Comparison of ENCODE assay signal across 14 cellular contexts in the genomic region with DNA sequence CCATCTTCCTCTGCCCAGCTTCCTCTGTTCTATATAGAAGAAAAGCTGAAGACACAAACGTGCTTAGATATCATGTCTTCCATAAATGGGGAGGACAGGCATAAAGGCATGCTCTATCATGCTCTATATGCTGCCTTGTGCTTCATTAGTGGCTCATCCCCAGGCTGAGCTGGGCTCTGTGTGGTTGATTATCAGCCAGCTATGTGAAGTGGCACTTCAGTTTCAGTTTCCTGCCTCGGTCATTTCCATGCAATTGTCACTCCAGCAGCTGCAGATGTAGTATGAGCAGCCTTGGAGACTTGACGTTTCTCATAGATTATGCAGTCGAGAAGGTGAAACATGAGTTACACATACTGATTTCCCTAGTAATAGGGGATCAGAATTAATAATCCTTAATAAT.
DNase-seq lines count a peak whose midpoint lies in the region; ATAC-seq and TF ChIP-seq lines count a peak whose summit lies in the region.
"Had no signal": no experiment of that assay in that cellular context is flagged by ENCODE, and none has a peak within 500 bp of the region (broad histone marks: within the 10 kb centered on the region; RNA-seq: fewer than 3 reads in every experiment).

No MANE protein-coding gene starts in this region.

- no peaks in the 10 kb centered on the region for H3K27me3 ChIP-seq in A673 (replicated peaks; ENCODE audit: insufficient read depth, low read depth, low read length, poor library complexity)
- H3K27me3 ChIP-seq in right cardiac atrium (ENCODE audit: control insufficient read depth, insufficient read depth), result no peaks in the 10 kb centered on the region
- no peaks in the 10 kb centered on the region for H3K27me3 ChIP-seq in GM23248 (replicated peaks; ENCODE audit: insufficient read depth)
- H3K27me3 ChIP-seq: stomach had no signal

- ATAC-seq in GM18498 (IDR thresholded peaks at IDR 0.05; ENCODE audit: unreplicated experiment) (peak; percentile 87), GM19467 (IDR thresholded peaks at IDR 0.05; ENCODE audit: unreplicated experiment) (peak; percentile 83), HG03196 (IDR thresholded peaks at IDR 0.05; ENCODE audit: unreplicated experiment) (peak; percentile 89), right cardiac atrium (no peak)

- no peak overlapping the region for H3K9ac ChIP-seq in GM23248

- H2AFZ ChIP-seq in GM23248, result no peak overlapping the region

- no peak overlapping the region for H3K4me3 ChIP-seq in A673 (ENCODE audit: low read depth, low read length, poor library complexity, severe bottlenecking)
- no peak overlapping the region for H3K4me3 ChIP-seq in right cardiac atrium (ENCODE audit: low read length)
- no peak overlapping the region for H3K4me3 ChIP-seq in GM23248
- H3K4me3 ChIP-seq: HAP-1, stomach had no signal

- in situ Hi-C loops in GM23248 (cut with MboI), result no loop called here

- H3K4me1 ChIP-seq in A673 (ENCODE audit: insufficient read depth, low read length, poor library complexity, severe bottlenecking) (no peaks in the 10 kb centered on the region), right cardiac atrium (ENCODE audit: control insufficient read depth, insufficient read depth, low read length) (no peaks in the 10 kb centered on the region), GM23248 (ENCODE audit: insufficient read depth) (no peaks in the 10 kb centered on the region)
- H3K4me1 ChIP-seq: HAP-1, stomach had no signal

- intact Hi-C loops in A673 (cut with micrococcal nuclease; ENCODE audit: unreplicated experiment) (no loop called here), right cardiac atrium (cut with DNase I) (no loop called here)

- POLR2A ChIA-PET in A673 (lab: Charles Lee; ENCODE audit: low non-redundant PET), result no interaction called here

- no peaks in the 10 kb centered on the region for H4K20me1 ChIP-seq in GM23248 (ENCODE audit: insufficient read depth)

- CTCF ChIA-PET in A673 (lab: Charles Lee), result no interaction called here

- H3K9me2 ChIP-seq in GM23248 (ENCODE audit: insufficient read depth), result no peaks in the 10 kb centered on the region

- peak; percentile 20 for DNase-seq in NCI-H524 treated with DMSO at 0.1 percent for 48 hours (lab: John Stamatoyannopoulos, UW)
- no peak for DNase-seq in islet precursor cell
- no peak for DNase-seq in A673 (ENCODE audit: low spot score)
- no peak for DNase-seq in right cardiac atrium
- DNase-seq in GM23248, result no peak
- DNase-seq: activated CD4-positive, CD25-positive, alpha-beta regulatory T cell treated with anti-CD3 and anti-CD28 coated beads, Interleukin-2, amount 50 U/mL, for 72 hours; activated T-cell treated with anti-CD3 and anti-CD28 coated beads, Interleukin-2, amount 50 U/mL, for 48 hours; foreskin fibroblast; NCI-H774; stomach had no signal

- TF ChIP-seq CTCF in A673 (conservative IDR thresholded peaks at IDR 0.05; ENCODE audit: low read depth, low read length), result no peak

- no peak overlapping the region for H3K4me2 ChIP-seq in GM23248 (ENCODE audit: unreplicated experiment)

- H3K9me3 ChIP-seq in A673 (ENCODE audit: low read depth, low read length, poor library complexity, severe bottlenecking), result no peaks in the 10 kb centered on the region
- H3K9me3 ChIP-seq in right cardiac atrium (ENCODE audit: control insufficient read depth, low read length), result no peaks in the 10 kb centered on the region
- H3K9me3 ChIP-seq in GM23248 (ENCODE audit: low read depth), result no peaks in the 10 kb centered on the region
- H3K9me3 ChIP-seq: HAP-1 had no signal

- no peaks in the 10 kb centered on the region for H3F3A ChIP-seq in GM23248 (ENCODE audit: insufficient read depth)

- H3K36me3 ChIP-seq in A673 (ENCODE audit: insufficient read depth, low read length, poor library complexity, severe bottlenecking) (no peaks in the 10 kb centered on the region), GM23248 (ENCODE audit: low read depth) (no peaks in the 10 kb centered on the region)
- H3K36me3 ChIP-seq: HAP-1, stomach had no signal

- WGBS in right cardiac atrium, result 50% methylated on average over 4 of the region's 4 CpGs
- 92 to 96% methylated on average over 4 of the region's 4 CpGs for WGBS in GM23248 (ENCODE audit: low coverage in 1 of 2, low lambda C conversion rate in 2 of 2, missing lambda C conversion rate in 2 of 2), 2 experiments

- H3K79me2 ChIP-seq in GM23248 (ENCODE audit: insufficient read depth), result no peaks in the 10 kb centered on the region

- no TSS peak for BruUV-seq in A673 (replicated peaks; lab: Mats Ljungman, UMichigan)

- H3K27ac ChIP-seq in A673 (ENCODE audit: low read depth, low read length, poor library complexity, severe bottlenecking) (no peak overlapping the region), right cardiac atrium (ENCODE audit: low read length) (no peak overlapping the region), GM23248 (no peak overlapping the region)
- H3K27ac ChIP-seq: stomach had no signal

Comparison
In these comparisons a context has a peak if more than half of its experiments do, and no peak if none do; other contexts are left out.
1. ATAC-seq: peak in GM18498 (single experiment), GM19467 (single experiment) and HG03196 (single experiment); none in right cardiac atrium (0 of 2).